9 cellular contexts compared by ENCODE assay signal in genomic region chr13:63636231-63636993, GRCh38.
DNase-seq lines count a peak whose midpoint lies in the region; ATAC-seq, FAIRE-seq and TF ChIP-seq lines count a peak whose summit lies in the region.
"Had no signal": no experiment of that assay in that cellular context is flagged by ENCODE, and none has a peak within 500 bp of the region (broad histone marks: within the 10 kb centered on the region; RNA-seq: fewer than 3 reads in every experiment).

No MANE protein-coding gene starts in this region.

- H3K27ac Mint-ChIP-seq in activated CD4-positive, alpha-beta T cell treated with anti-CD3 and anti-CD28 coated beads, Interleukin-2, amount 10 ng/mL, durations not matched to agents 7 days and 5 days: peak overlapping the region; percentile 71

- peaks cover 2% of the 10 kb centered on the region for H3K4me1 Mint-ChIP-seq in activated CD4-positive, alpha-beta T cell treated with anti-CD3 and anti-CD28 coated beads, Interleukin-2, amount 10 ng/mL, durations not matched to agents 7 days and 5 days

- H3K9me3 ChIP-seq in kidney (ENCODE audit: control insufficient read depth in 1 of 2, low read length in 2 of 2) (no peaks in the 10 kb centered on the region), vagina (no peaks in the 10 kb centered on the region)
- H3K9me3 ChIP-seq: BLaER1 treated with 17β-estradiol and CSF1 and Interleukin-3, amounts not matched to agents 10 nM and 100 nM had no signal

- ATAC-seq in HG03139 (IDR thresholded peaks at IDR 0.05; ENCODE audit: unreplicated experiment): peak; percentile 60

- intact Hi-C loops in kidney (cut with DNase I) (no loop called here), vagina (cut with DNase I) (no loop called here)

- H3K4me1 ChIP-seq in kidney (ENCODE audit: control insufficient read depth in 1 of 2, insufficient read depth in 1 of 2, low read depth in 1 of 2, low read length in 2 of 2) (no peaks in the 10 kb centered on the region), vagina (no peaks in the 10 kb centered on the region)
- H3K4me1 ChIP-seq: BLaER1 treated with 17β-estradiol and CSF1 and Interleukin-3, amounts not matched to agents 10 nM and 100 nM had no signal

- POLR2A ChIA-PET in activated CD4-positive, alpha-beta T cell treated with anti-CD3 and anti-CD28 coated beads, Interleukin-2, amount 10 ng/mL, durations not matched to agents 7 days and 5 days (lab: Charles Lee): no interaction called here

- peak; percentile 21 for TF ChIP-seq CTCF in kidney (IDR thresholded peaks at IDR 0.05; ENCODE audit: borderline replicate concordance, extremely low read depth, insufficient read depth)
- no peak for TF ChIP-seq CTCF in GM13976 (IDR thresholded peaks at IDR 0.05; ENCODE audit: borderline replicate concordance, control extremely low read depth, extremely low read depth, insufficient read depth, missing control alignments)
- TF ChIP-seq CTCF in vagina (IDR thresholded peaks at IDR 0.05): no peak

- peak overlapping the region; percentile 58 for H3K4me3 Mint-ChIP-seq in activated CD4-positive, alpha-beta T cell treated with anti-CD3 and anti-CD28 coated beads, Interleukin-2, amount 10 ng/mL, durations not matched to agents 7 days and 5 days

- no peak for DNase-seq in activated CD4-positive, alpha-beta T cell treated with anti-CD3 and anti-CD28 coated beads, Interleukin-2, amount 10 ng/mL, durations not matched to agents 7 days and 5 days
- DNase-seq in activated CD4-positive, alpha-beta T cell treated with anti-CD3 and anti-CD28 coated beads for 4 hours: no peak
- DNase-seq in SHP77 (lab: John Stamatoyannopoulos, UW) (peak; percentile 86 to 91), kidney (no peak), GM13976 (ENCODE audit: low spot score) (no peak), vagina (ENCODE audit: extremely low spot score in 2 of 2) (no peak)
- no peak for DNase-seq in stimulated activated CD4-positive, alpha-beta T cell treated with anti-CD3 and anti-CD28 coated beads, Interleukin-4, amount 100 ng/mL, for 1 hour

- H3K27ac ChIP-seq in kidney (ENCODE audit: low read depth in 2 of 2, low read length in 2 of 2) (no peak overlapping the region), vagina (no peak overlapping the region)
- H3K27ac ChIP-seq: BLaER1 treated with 17β-estradiol and CSF1 and Interleukin-3, amounts not matched to agents 10 nM and 100 nM had no signal

- H3K27me3 Mint-ChIP-seq in activated CD4-positive, alpha-beta T cell treated with anti-CD3 and anti-CD28 coated beads, Interleukin-2, amount 10 ng/mL, durations not matched to agents 7 days and 5 days: no peaks in the 10 kb centered on the region

- in situ Hi-C loops in GM13976 (cut with MboI; ENCODE audit: low sequenced_read_pairs, unreplicated experiment): no loop called here

- H3K36me3 Mint-ChIP-seq in activated CD4-positive, alpha-beta T cell treated with anti-CD3 and anti-CD28 coated beads, Interleukin-2, amount 10 ng/mL, durations not matched to agents 7 days and 5 days (ENCODE audit: low read depth): no peaks in the 10 kb centered on the region

- CTCF ChIA-PET in activated CD4-positive, alpha-beta T cell treated with anti-CD3 and anti-CD28 coated beads, Interleukin-2, amount 10 ng/mL, durations not matched to agents 7 days and 5 days (lab: Charles Lee): no interaction called here

- FAIRE-seq in kidney (lab: Jason Lieb, UNC): peak; percentile 54

- H3K4me3 ChIP-seq in kidney (ENCODE audit: low read length in 2 of 2) (peak overlapping the region; percentile 57 to 82), vagina (no peak overlapping the region)
- H3K4me3 ChIP-seq: BLaER1 treated with 17β-estradiol and CSF1 and Interleukin-3, amounts not matched to agents 10 nM and 100 nM had no signal

- TF ChIP-seq POLR2A in vagina (IDR thresholded peaks at IDR 0.05): no peak

- H3K9me3 Mint-ChIP-seq in activated CD4-positive, alpha-beta T cell treated with anti-CD3 and anti-CD28 coated beads, Interleukin-2, amount 10 ng/mL, durations not matched to agents 7 days and 5 days: no peaks in the 10 kb centered on the region

- H3K27me3 ChIP-seq in vagina: no peaks in the 10 kb centered on the region
- H3K27me3 ChIP-seq: BLaER1 treated with 17β-estradiol and CSF1 and Interleukin-3, amounts not matched to agents 10 nM and 100 nM had no signal

- peak overlapping the region in 1 of 2 donors; percentile 31 for H3K9ac ChIP-seq in kidney (ENCODE audit: low read length in 2 of 2)
- H3K9ac ChIP-seq: BLaER1 treated with 17β-estradiol and CSF1 and Interleukin-3, amounts not matched to agents 10 nM and 100 nM had no signal

- H3K36me3 ChIP-seq in kidney (ENCODE audit: control insufficient read depth in 1 of 2, insufficient read depth in 2 of 2, low read length in 2 of 2) (no peaks in the 10 kb centered on the region), vagina (no peaks in the 10 kb centered on the region)
- H3K36me3 ChIP-seq: BLaER1 treated with 17β-estradiol and CSF1 and Interleukin-3, amounts not matched to agents 10 nM and 100 nM had no signal

Comparison
In these comparisons a context has a peak if more than half of its experiments do, and no peak if none do; other contexts are left out.
1. DNase-seq: peak in SHP77 (2 of 2); none in activated CD4-positive, alpha-beta T cell treated with anti-CD3 and anti-CD28 coated beads, Interleukin-2, amount 10 ng/mL, durations not matched to agents 7 days and 5 days (single experiment), activated CD4-positive, alpha-beta T cell treated with anti-CD3 and anti-CD28 coated beads for 4 hours (0 of 2), kidney (single experiment), GM13976 (single experiment), stimulated activated CD4-positive, alpha-beta T cell treated with anti-CD3 and anti-CD28 coated beads, Interleukin-4, amount 100 ng/mL, for 1 hour (single experiment) and vagina (0 of 2).
2. H3K4me3 ChIP-seq: peak in kidney (2 of 2); none in vagina (0 of 2).